ENCODE assay signal across 9 cellular contexts in the genomic region with DNA sequence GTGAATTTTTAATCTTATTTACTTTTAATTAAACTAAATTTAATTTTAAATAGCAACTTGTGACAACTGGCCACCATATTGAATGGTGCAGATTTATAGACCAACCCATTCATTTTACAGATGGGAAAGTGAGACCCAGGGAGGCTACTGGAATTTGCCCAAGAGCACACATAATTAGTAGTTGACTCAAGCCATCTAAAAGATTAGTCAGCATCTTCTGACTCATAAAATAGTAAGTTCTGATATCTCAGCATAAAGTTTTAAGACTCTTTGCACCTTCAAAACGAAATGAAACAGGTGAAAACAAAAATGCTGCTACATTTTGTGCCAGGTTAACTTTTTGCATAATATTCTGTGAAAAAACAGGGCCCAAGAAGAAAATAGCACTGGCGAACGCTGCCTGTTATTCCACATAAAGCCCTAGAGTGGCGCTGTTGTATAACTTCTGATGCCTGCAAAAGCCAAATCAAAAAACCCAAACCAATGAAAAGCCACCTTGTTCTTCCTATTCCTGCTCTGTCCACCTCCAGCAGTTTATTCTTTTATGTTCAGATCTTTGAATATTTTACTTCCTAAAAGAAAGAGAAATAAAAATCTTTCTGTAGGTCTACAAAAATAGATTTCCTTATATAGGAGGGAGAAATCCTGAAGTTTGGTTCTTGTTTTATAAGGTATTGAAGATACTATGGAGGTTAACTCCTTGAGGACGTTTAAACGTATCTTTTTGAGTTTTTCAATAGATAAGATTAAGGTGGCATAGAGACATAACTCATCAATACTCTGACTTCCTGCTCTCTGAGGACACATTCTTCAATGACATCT.
DNase-seq lines count a peak whose midpoint lies in the region; ATAC-seq, FAIRE-seq and TF ChIP-seq lines count a peak whose summit lies in the region.
"Had no signal": no experiment of that assay in that cellular context is flagged by ENCODE, and none has a peak within 500 bp of the region (broad histone marks: within the 10 kb centered on the region; RNA-seq: fewer than 3 reads in every experiment).

No MANE protein-coding gene starts in this region.

- H3F3A ChIP-seq in SK-N-SH (replicated peaks; ENCODE audit: insufficient read depth): no peaks in the 10 kb centered on the region

- in situ Hi-C loops in gastrocnemius medialis (cut with MboI; ENCODE audit: low sequenced_read_pairs in 4 of 4): no loop called here

- no peak overlapping the region for H3K4me2 ChIP-seq in SK-N-SH

- DNase-seq in Caco-2 (peak in 1 of 2 experiments; percentile 23), NCI-H1417 (lab: John Stamatoyannopoulos, UW) (peak; percentile 46 to 85 (median 48)), SK-N-SH (no peak), frontal cortex (ENCODE audit: low spot score in 2 of 2) (no peak), gastrocnemius medialis (no peak), activated gamma-delta T cell treated with Interleukin-2 at 50 U/mL for 16 hours (no peak), GM19240 (ENCODE audit: insufficient read length, low spot score) (no peak)

- H3K79me2 ChIP-seq in SK-N-SH (ENCODE audit: insufficient read depth): no peaks in the 10 kb centered on the region

- TF ChIP-seq CTCF in Caco-2 (IDR thresholded peaks at IDR 0.05; ENCODE audit: insufficient read depth in 1 of 2, low read depth in 1 of 2, low read length in 1 of 2, severe bottlenecking in 1 of 2, unreplicated experiment in 1 of 2) (peak; percentile 76 to 88), SK-N-SH (IDR thresholded peaks at IDR 0.05) (peak; percentile 95), gastrocnemius medialis (IDR thresholded peaks at IDR 0.05 in 4 of 5, conservative IDR thresholded peaks at IDR 0.05 in 1 of 5) (peak in 4 of 5 experiments; percentile 19 to 55 (median 40))

- no peak overlapping the region for H2AFZ ChIP-seq in SK-N-SH (ENCODE audit: low read depth)

- ATAC-seq in GM21723 (IDR thresholded peaks at IDR 0.05; ENCODE audit: unreplicated experiment) (peak; percentile 55), gastrocnemius medialis (no peak)

- H3K36me3 Mint-ChIP-seq in Caco-2 (ENCODE audit: insufficient read depth, unreplicated experiment): no peaks in the 10 kb centered on the region
- H3K36me3 Mint-ChIP-seq: IgD-negative memory B cell had no signal

- H3K27ac Mint-ChIP-seq in Caco-2 (ENCODE audit: unreplicated experiment): no peak overlapping the region
- H3K27ac Mint-ChIP-seq: IgD-negative memory B cell had no signal

- no peaks in the 10 kb centered on the region for H4K20me1 ChIP-seq in SK-N-SH (ENCODE audit: insufficient read depth)

- peaks cover 6% of the 10 kb centered on the region for H3K27me3 Mint-ChIP-seq in Caco-2 (ENCODE audit: insufficient read depth, unreplicated experiment)

- TF ChIP-seq POLR2A in gastrocnemius medialis (IDR thresholded peaks at IDR 0.05): no peak

- peak; percentile 40 for FAIRE-seq in frontal cortex (lab: Jason Lieb, UNC)

- H3K27ac ChIP-seq in SK-N-SH (ENCODE audit: low read depth in 2 of 2, low read length in 1 of 2): no peak overlapping the region
- no peak overlapping the region for H3K27ac ChIP-seq in gastrocnemius medialis

- BruUV-seq in Caco-2 (replicated peaks; lab: Mats Ljungman, UMichigan): no TSS peak

- no peak overlapping the region for H3K4me3 Mint-ChIP-seq in Caco-2 (ENCODE audit: unreplicated experiment)
- H3K4me3 Mint-ChIP-seq: IgD-negative memory B cell had no signal

- intact Hi-C loops in Caco-2 (cut with micrococcal nuclease; ENCODE audit: unreplicated experiment) (no loop called here), gastrocnemius medialis (cut with DNase I; ENCODE audit: low total_unique reads) (no loop called here)

- no peak overlapping the region for H3K9ac ChIP-seq in SK-N-SH

- peaks cover 2% of the 10 kb centered on the region; the same call in 1 of the 2 replicates for H3K27me3 ChIP-seq in Caco-2 (replicated peaks; ENCODE audit: control insufficient read depth, insufficient read depth, low read length)
- H3K27me3 ChIP-seq in SK-N-SH (ENCODE audit: insufficient read depth): no peaks in the 10 kb centered on the region
- H3K27me3 ChIP-seq in gastrocnemius medialis: no peaks in the 10 kb centered on the region

- H3K36me3 ChIP-seq in Caco-2 (ENCODE audit: control insufficient read depth, insufficient read depth, low read length) (no peaks in the 10 kb centered on the region), SK-N-SH (replicated peaks in 1 of 2; ENCODE audit: control insufficient read depth in 1 of 2, insufficient read depth in 2 of 2, low read length in 1 of 2) (no peaks in the 10 kb centered on the region), gastrocnemius medialis (no peaks in the 10 kb centered on the region)

- no peak for TF ChIP-seq EP300 in SK-N-SH (IDR thresholded peaks at IDR 0.05; ENCODE audit: borderline replicate concordance in 1 of 2, low read depth in 1 of 2, low read length in 1 of 2)

- H3K9me2 ChIP-seq in SK-N-SH: no peaks in the 10 kb centered on the region

- no peaks in the 10 kb centered on the region for H3K4me1 ChIP-seq in Caco-2
- peaks cover 0 to 28% of the 10 kb centered on the region in 2 experiments; a peak in 2 of 4 replicates for H3K4me1 ChIP-seq in SK-N-SH (ENCODE audit: control insufficient read depth in 1 of 2, insufficient read depth in 2 of 2, low read depth in 1 of 2, low read length in 1 of 2)
- H3K4me1 ChIP-seq in gastrocnemius medialis: no peaks in the 10 kb centered on the region

- H3K4me1 Mint-ChIP-seq in Caco-2 (ENCODE audit: low read depth, unreplicated experiment): no peaks in the 10 kb centered on the region
- H3K4me1 Mint-ChIP-seq: IgD-negative memory B cell had no signal

- peak; percentile 88 for TF ChIP-seq RAD21 in SK-N-SH (IDR thresholded peaks at IDR 0.05; ENCODE audit: low read length)

- H3K4me3 ChIP-seq in Caco-2 (ENCODE audit: low read depth, low read length): no peak overlapping the region
- peak overlapping the region in 1 of 2 experiments; percentile 6; a peak in 1 of 4 replicates for H3K4me3 ChIP-seq in SK-N-SH (ENCODE audit: low read depth in 2 of 2, low read length in 1 of 2)
- H3K4me3 ChIP-seq in gastrocnemius medialis: no peak overlapping the region

- POLR2A ChIA-PET in Caco-2 (lab: Charles Lee) (no interaction called here), SK-N-SH (lab: Yijun Ruan, JAX) (no interaction called here)

- WGBS in SK-N-SH (ENCODE audit: low lambda C conversion rate): 20% methylated on average over 6 of the region's 6 CpGs

- CTCF ChIA-PET in Caco-2 (lab: Charles Lee): no interaction called here
- CTCF ChIA-PET in SK-N-SH (lab: Yijun Ruan, JAX): interaction anchor here (1.0 kb wide), 1 partner anchor 10 kb away, joined by 12 read pairs; no protein-coding TSS in a partner anchor

- H3K9me3 Mint-ChIP-seq in Caco-2 (ENCODE audit: unreplicated experiment): no peaks in the 10 kb centered on the region
- H3K9me3 Mint-ChIP-seq: IgD-negative memory B cell had no signal

- H3K9me3 ChIP-seq in Caco-2 (no peaks in the 10 kb centered on the region), SK-N-SH (no peaks in the 10 kb centered on the region), gastrocnemius medialis (no peaks in the 10 kb centered on the region)

TF ChIP-seq in SK-N-SH, 30 proteins besides CTCF, POLR2A, EP300 and RAD21:
- TF ChIP-seq, protein P1, sequence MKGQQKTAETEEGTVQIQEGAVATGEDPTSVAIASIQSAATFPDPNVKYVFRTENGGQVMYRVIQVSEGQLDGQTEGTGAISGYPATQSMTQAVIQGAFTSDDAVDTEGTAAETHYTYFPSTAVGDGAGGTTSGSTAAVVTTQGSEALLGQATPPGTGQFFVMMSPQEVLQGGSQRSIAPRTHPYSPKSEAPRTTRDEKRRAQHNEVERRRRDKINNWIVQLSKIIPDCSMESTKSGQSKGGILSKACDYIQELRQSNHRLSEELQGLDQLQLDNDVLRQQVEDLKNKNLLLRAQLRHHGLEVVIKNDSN (IDR thresholded peaks at IDR 0.05; ENCODE audit: borderline replicate concordance, low read depth): no peak
- peak; percentile 58 for TF ChIP-seq SMC3 (IDR thresholded peaks at IDR 0.05; ENCODE audit: low read depth, low read length)
- TF ChIP-seq NRF1 (IDR thresholded peaks at IDR 0.05; ENCODE audit: low read depth, low read length): no peak
- no peak for TF ChIP-seq ELF1 (IDR thresholded peaks at IDR 0.05)
- TF ChIP-seq MXI1 (IDR thresholded peaks at IDR 0.05; ENCODE audit: low read depth, low read length): no peak
- 0 out of 2 replicates have a peak, but pooled peaks have one; percentile 25 for TF ChIP-seq JUND (IDR thresholded peaks at IDR 0.05)
- peak; percentile 50; the same call in 1 of the 2 replicates for TF ChIP-seq FOSL2 (IDR thresholded peaks at IDR 0.05; ENCODE audit: borderline replicate concordance, low read depth)
- no peak for TF ChIP-seq TCF12 (IDR thresholded peaks at IDR 0.05)
- no peak for TF ChIP-seq TEAD4 (IDR thresholded peaks at IDR 0.05; ENCODE audit: borderline replicate concordance, insufficient read depth)

Comparison
In these comparisons a context has a peak if more than half of its experiments do, and no peak if none do; other contexts are left out.
1. DNase-seq: peak in NCI-H1417 (3 of 3); none in SK-N-SH (single experiment), frontal cortex (0 of 2), gastrocnemius medialis (0 of 2), activated gamma-delta T cell treated with Interleukin-2 at 50 U/mL for 16 hours (single experiment) and GM19240 (single experiment).
2. CTCF ChIP-seq: peak in every context shown above with its lines; median percentile 95 in SK-N-SH; 82 in Caco-2; 40 in gastrocnemius medialis.